1 cellular context compared by ENCODE assay signal in the genomic region with DNA sequence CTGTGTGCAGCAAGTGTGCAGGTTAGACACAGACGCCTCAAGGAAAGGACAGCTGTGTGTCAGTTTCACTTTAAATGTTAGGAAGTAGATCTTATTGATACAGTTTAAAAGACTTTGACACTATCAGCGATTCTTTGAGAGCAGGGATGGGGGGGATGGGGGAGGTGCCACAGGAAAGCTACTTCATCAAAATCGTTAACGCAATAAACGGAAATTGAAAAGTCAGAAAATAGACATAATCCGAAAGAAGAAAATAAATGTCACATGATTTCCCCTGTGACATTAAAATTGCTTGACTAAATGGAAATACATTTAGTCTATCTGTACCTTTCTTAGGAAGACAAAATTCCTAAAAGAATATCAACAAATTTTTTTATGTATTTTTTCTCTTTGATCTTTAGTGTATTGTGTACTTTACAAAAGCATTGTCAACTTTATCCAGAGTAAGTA.
TF ChIP-seq lines count a peak whose summit lies in the region.

No MANE protein-coding gene starts in this region.

TF ChIP-seq in SK-N-SH treated with all-trans-retinoic acid at 6 μM for 48 hours, 23 proteins besides CTCF, POLR2A, EP300 and RAD21 (continued from another document):
- TF ChIP-seq, protein P1, sequence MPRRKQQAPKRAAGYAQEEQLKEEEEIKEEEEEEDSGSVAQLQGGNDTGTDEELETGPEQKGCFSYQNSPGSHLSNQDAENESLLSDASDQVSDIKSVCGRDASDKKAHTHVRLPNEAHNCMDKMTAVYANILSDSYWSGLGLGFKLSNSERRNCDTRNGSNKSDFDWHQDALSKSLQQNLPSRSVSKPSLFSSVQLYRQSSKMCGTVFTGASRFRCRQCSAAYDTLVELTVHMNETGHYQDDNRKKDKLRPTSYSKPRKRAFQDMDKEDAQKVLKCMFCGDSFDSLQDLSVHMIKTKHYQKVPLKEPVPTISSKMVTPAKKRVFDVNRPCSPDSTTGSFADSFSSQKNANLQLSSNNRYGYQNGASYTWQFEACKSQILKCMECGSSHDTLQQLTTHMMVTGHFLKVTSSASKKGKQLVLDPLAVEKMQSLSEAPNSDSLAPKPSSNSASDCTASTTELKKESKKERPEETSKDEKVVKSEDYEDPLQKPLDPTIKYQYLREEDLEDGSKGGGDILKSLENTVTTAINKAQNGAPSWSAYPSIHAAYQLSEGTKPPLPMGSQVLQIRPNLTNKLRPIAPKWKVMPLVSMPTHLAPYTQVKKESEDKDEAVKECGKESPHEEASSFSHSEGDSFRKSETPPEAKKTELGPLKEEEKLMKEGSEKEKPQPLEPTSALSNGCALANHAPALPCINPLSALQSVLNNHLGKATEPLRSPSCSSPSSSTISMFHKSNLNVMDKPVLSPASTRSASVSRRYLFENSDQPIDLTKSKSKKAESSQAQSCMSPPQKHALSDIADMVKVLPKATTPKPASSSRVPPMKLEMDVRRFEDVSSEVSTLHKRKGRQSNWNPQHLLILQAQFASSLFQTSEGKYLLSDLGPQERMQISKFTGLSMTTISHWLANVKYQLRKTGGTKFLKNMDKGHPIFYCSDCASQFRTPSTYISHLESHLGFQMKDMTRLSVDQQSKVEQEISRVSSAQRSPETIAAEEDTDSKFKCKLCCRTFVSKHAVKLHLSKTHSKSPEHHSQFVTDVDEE (CRISPR knock-in tag; IDR thresholded peaks at IDR 0.05), result no peak
- no peak for TF ChIP-seq CREB5 (CRISPR knock-in tag; IDR thresholded peaks at IDR 0.05; ENCODE audit: low read depth)
- TF ChIP-seq ZNF8 (CRISPR knock-in tag; IDR thresholded peaks at IDR 0.05), result no peak
- TF ChIP-seq ZFP3 (CRISPR knock-in tag; IDR thresholded peaks at IDR 0.05), result no peak
